ENCODE assay signal across 1 cellular context in genomic region chr7:127587663-127588018, GRCh38.
A peak's percentile ranks its signal among the peaks of the same experiment; 100 is the strongest.
TF ChIP-seq lines count a peak whose summit lies in the region.

No MANE protein-coding gene starts in this region.

TF ChIP-seq in K562, 482 proteins besides CTCF, POLR2A, EP300 and RAD21 (continued from another document and continues in another):
- TF ChIP-seq CHD7 (IDR thresholded peaks at IDR 0.05; ENCODE audit: low read depth, low read length) (no peak), BHLHE40 (IDR thresholded peaks at IDR 0.05; ENCODE audit: low read length) (no peak), BCL6 (CRISPR knock-in tag; IDR thresholded peaks at IDR 0.05) (no peak), CHD1 (IDR thresholded peaks at IDR 0.05; ENCODE audit: low read length) (no peak), CREB5 (CRISPR knock-in tag; IDR thresholded peaks at IDR 0.05) (no peak), GTF2E2 (tag; IDR thresholded peaks at IDR 0.05) (no peak), ZNF280A (IDR thresholded peaks at IDR 0.05; ENCODE audit: low read depth, partially characterized antibody) (peak; percentile 26), SMARCB1 (IDR thresholded peaks at IDR 0.05; ENCODE audit: insufficient read length, low read depth) (no peak), BCLAF1 (IDR thresholded peaks at IDR 0.05; ENCODE audit: borderline replicate concordance in 1 of 2, control insufficient read depth in 1 of 2, low read depth in 2 of 2, low read length in 1 of 2) (no peak), KDM5B (IDR thresholded peaks at IDR 0.05; ENCODE audit: insufficient replicate concordance, low read depth, low read length) (no peak), SAP30 (IDR thresholded peaks at IDR 0.05; ENCODE audit: borderline replicate concordance, insufficient read depth, low read depth, low read length, poor library complexity, severe bottlenecking) (no peak), RBM14 (IDR thresholded peaks at IDR 0.05; ENCODE audit: borderline replicate concordance, insufficient read depth, low read depth, low read length) (no peak), THRAP3 (IDR thresholded peaks at IDR 0.05; ENCODE audit: borderline replicate concordance) (peak; percentile 90), ZNF639 (CRISPR knock-in tag; conservative IDR thresholded peaks at IDR 0.05 in 1 of 2, IDR thresholded peaks at IDR 0.05 in 1 of 2) (no peak), RNF2 (IDR thresholded peaks at IDR 0.05) (no peak), PHB (CRISPR knock-in tag; IDR thresholded peaks at IDR 0.05) (no peak), NFE2L1 (tag; IDR thresholded peaks at IDR 0.05; ENCODE audit: borderline replicate concordance, low read depth) (no peak), GABPB1 (CRISPR knock-in tag; IDR thresholded peaks at IDR 0.05) (no peak), CEBPZ (IDR thresholded peaks at IDR 0.05; ENCODE audit: borderline replicate concordance, low read depth, low read length) (no peak), ZNF239 (CRISPR knock-in tag; IDR thresholded peaks at IDR 0.05) (no peak), PRPF4 (IDR thresholded peaks at IDR 0.05; ENCODE audit: insufficient read depth, low read depth, low read length, poor library complexity, severe bottlenecking) (no peak), STAT5B (CRISPR knock-in tag; IDR thresholded peaks at IDR 0.05) (no peak), MCM7 (IDR thresholded peaks at IDR 0.05) (no peak), MBD1 (CRISPR knock-in tag; IDR thresholded peaks at IDR 0.05) (peak; percentile 91; the same call in 1 of the 2 replicates), ZBTB5 (IDR thresholded peaks at IDR 0.05) (no peak), FOXJ2 (tag; IDR thresholded peaks at IDR 0.05) (no peak), CBX8 (IDR thresholded peaks at IDR 0.05; ENCODE audit: borderline replicate concordance, extremely low read depth, low read depth, low read length, poor library complexity, severe bottlenecking) (no peak)
